Comparison of ENCODE assay signal across 22 cellular contexts in genomic region chr1:44313265-44313918, GRCh38.
"Had no signal": no experiment of that assay in that cellular context is flagged by ENCODE, and none has a peak within 500 bp of the region (broad histone marks: within the 10 kb centered on the region; RNA-seq: fewer than 3 reads in every experiment).

No MANE protein-coding gene starts in this region.

- H3K4me3 Mint-ChIP-seq: endodermal cell; natural killer cell treated with Interleukin-12 subunit alpha and Interleukin-12 subunit beta and Interleukin-15 and Interleukin-18, amount 100 ng/mL, for 72 hours; stimulated activated naive B cell treated with anti-CD40 and anti-IgM and Interleukin-4, amounts not matched to agents 10 μg/mL and 1 μg/mL and 100 μg/mL, for 72 hours; stimulated activated naive CD8-positive, alpha-beta T cell treated with anti-CD3 and anti-CD28 coated beads, Interleukin-15, amount 100 ng/mL, for 72 hours had no signal

- H3K27me3 ChIP-seq: colonic mucosa, heart left ventricle, right lobe of liver, testis, tibial nerve, upper lobe of right lung, vagina had no signal

- H3K9me3 Mint-ChIP-seq: endodermal cell; natural killer cell treated with Interleukin-12 subunit alpha and Interleukin-12 subunit beta and Interleukin-15 and Interleukin-18, amount 100 ng/mL, for 72 hours; stimulated activated naive B cell treated with anti-CD40 and anti-IgM and Interleukin-4, amounts not matched to agents 10 μg/mL and 1 μg/mL and 100 μg/mL, for 72 hours; stimulated activated naive CD8-positive, alpha-beta T cell treated with anti-CD3 and anti-CD28 coated beads, Interleukin-15, amount 100 ng/mL, for 72 hours had no signal

- H3K36me3 ChIP-seq: colonic mucosa had no signal

- H3K4me1 ChIP-seq: colonic mucosa, right lobe of liver, testis, upper lobe of right lung, vagina had no signal

- H3K4me3 ChIP-seq: colonic mucosa, heart left ventricle, psoas muscle, right lobe of liver, skin epidermis, testis, tibial nerve, upper lobe of right lung, vagina had no signal

- ATAC-seq: heart left ventricle; natural killer cell treated with Interleukin-12 subunit alpha and Interleukin-12 subunit beta and Interleukin-15 and Interleukin-18, amount 100 ng/mL, for 72 hours; psoas muscle; right lobe of liver; stimulated activated naive B cell treated with anti-CD40 and anti-IgM and Interleukin-4, amounts not matched to agents 10 μg/mL and 1 μg/mL and 100 μg/mL, for 72 hours; stimulated activated naive CD8-positive, alpha-beta T cell treated with anti-CD3 and anti-CD28 coated beads, Interleukin-15, amount 100 ng/mL, for 72 hours; upper lobe of right lung had no signal

- DNase-seq: colonic mucosa; dermis blood vessel endothelial cell; endodermal cell; erythroblast; heart left ventricle; hippocampal formation; occipital lobe; psoas muscle; right lobe of liver; stimulated activated CD4-positive, alpha-beta T cell treated with anti-CD3 and anti-CD28 coated beads, Interleukin-2, amount 100 ng/mL, for 24 hours; stimulated activated CD4-positive, alpha-beta T cell treated with anti-CD3 and anti-CD28 coated beads, Interleukin-4, amount 100 ng/mL, for 4 hours; stimulated activated naive B cell treated with anti-CD40 and anti-IgM and Interleukin-4, amounts not matched to agents 10 μg/mL and 1 μg/mL and 100 μg/mL, for 72 hours; stimulated activated naive CD8-positive, alpha-beta T cell treated with anti-CD3 and anti-CD28 coated beads, Interleukin-15, amount 100 ng/mL, for 72 hours; testis; upper lobe of right lung had no signal

- FAIRE-seq: endothelial cell of umbilical vein, frontal cortex had no signal

- H3K27me3 Mint-ChIP-seq: natural killer cell treated with Interleukin-12 subunit alpha and Interleukin-12 subunit beta and Interleukin-15 and Interleukin-18, amount 100 ng/mL, for 72 hours; stimulated activated naive B cell treated with anti-CD40 and anti-IgM and Interleukin-4, amounts not matched to agents 10 μg/mL and 1 μg/mL and 100 μg/mL, for 72 hours; stimulated activated naive CD8-positive, alpha-beta T cell treated with anti-CD3 and anti-CD28 coated beads, Interleukin-15, amount 100 ng/mL, for 72 hours had no signal

- H3K9me3 ChIP-seq: colonic mucosa, heart left ventricle, psoas muscle, right lobe of liver, testis, tibial nerve, upper lobe of right lung, vagina had no signal

- H3K27ac ChIP-seq: colonic mucosa, heart left ventricle, parathyroid adenoma, psoas muscle, right lobe of liver, skin epidermis, testis, tibial nerve, upper lobe of right lung, vagina had no signal

- H3K27ac Mint-ChIP-seq: endodermal cell; natural killer cell treated with Interleukin-12 subunit alpha and Interleukin-12 subunit beta and Interleukin-15 and Interleukin-18, amount 100 ng/mL, for 72 hours; stimulated activated naive B cell treated with anti-CD40 and anti-IgM and Interleukin-4, amounts not matched to agents 10 μg/mL and 1 μg/mL and 100 μg/mL, for 72 hours; stimulated activated naive CD8-positive, alpha-beta T cell treated with anti-CD3 and anti-CD28 coated beads, Interleukin-15, amount 100 ng/mL, for 72 hours had no signal
